26 cellular contexts compared by ENCODE assay signal in the genomic region with DNA sequence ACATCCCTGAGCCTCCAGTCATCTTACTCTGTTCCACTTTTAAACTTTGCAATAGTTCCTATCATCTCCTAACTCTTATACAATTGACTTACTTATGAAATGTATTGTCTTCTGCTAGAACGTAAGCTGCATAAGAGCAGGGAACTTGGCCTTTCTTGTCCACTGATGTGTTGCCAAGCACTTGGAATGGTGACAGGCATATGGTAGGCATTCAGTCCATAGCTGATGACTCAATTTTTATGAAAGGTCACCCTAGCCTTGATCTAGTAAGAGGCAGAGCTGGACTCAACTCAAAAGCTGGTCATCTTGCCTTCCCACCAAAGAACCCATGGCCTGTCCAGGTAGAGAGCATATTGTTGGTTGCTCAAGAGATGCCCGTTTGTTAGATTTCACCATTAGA.
"Had no signal": no experiment of that assay in that cellular context is flagged by ENCODE, and none has a peak within 500 bp of the region (broad histone marks: within the 10 kb centered on the region; RNA-seq: fewer than 3 reads in every experiment).

No MANE protein-coding gene starts in this region.

- H3K9me3 ChIP-seq: SJSA1 had no signal

- H3K27me3 ChIP-seq: brain microvascular endothelial cell, cardiac muscle cell, SJSA1 had no signal

- DNase-seq: activated CD4-positive, alpha-beta T cell treated with anti-CD3 and anti-CD28 coated beads for 4 hours; activated CD4-positive, alpha-beta T cell treated with anti-CD3 and anti-CD28 coated beads, Interleukin-2, amount 50 U/mL, for 48 hours; activated CD8-positive, alpha-beta memory T cell treated with anti-CD3 and anti-CD28 coated beads for 24 hours; activated gamma-delta T cell; activated naive CD4-positive, alpha-beta T cell treated with anti-CD3 and anti-CD28 coated beads for 36 hours; activated T-cell treated with anti-CD3 and anti-CD28 coated beads for 4 hours; activated T-cell treated with anti-CD3 and anti-CD28 coated beads, Interleukin-2, amount 50 U/mL, for 48 hours; brain microvascular endothelial cell; Karpas-422; NCI-H1105 treated with DMSO at 0.1 percent for 48 hours; NCI-H1436 treated with DMSO at 0.1 percent for 48 hours; NCI-H187; NCI-H2081; NCI-H510A treated with DMSO at 0.1 percent for 48 hours; NCI-H69; NK-92 treated with Interleukin-12 subunit alpha and Interleukin-12 subunit beta, amount 100 ng/mL, for 24 hours; OCI-M1; Right ventricle myocardium superior; SW 1271 had no signal

- H3K27ac ChIP-seq: brain microvascular endothelial cell, cardiac muscle cell, RWPE1, SJSA1 had no signal

- H3K4me3 ChIP-seq: cardiac muscle cell, SJSA1 had no signal

- H3K36me3 ChIP-seq: brain microvascular endothelial cell, cardiac muscle cell, SJSA1 had no signal

- ATAC-seq: activated CD4-positive, CD25-positive, alpha-beta regulatory T cell treated with anti-CD3 and anti-CD28 coated beads, Interleukin-2, amount 50 U/mL, for 24 hours; activated T-helper 17 cell treated with anti-CD3 and anti-CD28 coated beads, Interleukin-2, amount 50 U/mL, for 72 hours; Panc1; SK-N-SH treated with all-trans-retinoic acid at 6 μM for 48 hours had no signal

- H3K4me1 ChIP-seq: SJSA1 had no signal
